In the genomic region with DNA sequence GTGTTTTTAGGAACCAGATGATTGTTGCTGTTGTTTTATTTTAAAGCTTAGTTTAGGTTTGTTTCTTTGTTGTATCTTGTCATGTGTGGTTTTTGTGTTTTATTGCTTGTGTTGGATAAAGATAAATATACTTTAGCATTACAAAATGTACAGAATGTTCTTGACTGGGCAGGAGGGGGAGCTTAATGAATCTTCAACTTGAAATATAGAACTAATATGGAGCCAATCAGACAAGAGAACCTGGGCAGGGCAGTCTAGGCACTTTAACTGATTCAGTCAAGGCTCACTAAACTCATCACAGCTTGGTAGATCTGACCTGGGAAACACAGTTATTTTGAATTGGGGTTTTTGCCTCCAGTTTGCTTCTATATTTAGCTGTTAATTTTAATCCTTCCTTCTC, we compare ENCODE assay signal across 9 cellular contexts.
DNase-seq lines count a peak whose midpoint lies in the region; ATAC-seq and TF ChIP-seq lines count a peak whose summit lies in the region.
"Had no signal": no experiment of that assay in that cellular context is flagged by ENCODE, and none has a peak within 500 bp of the region (broad histone marks: within the 10 kb centered on the region; RNA-seq: fewer than 3 reads in every experiment).

No MANE protein-coding gene starts in this region.

- intact Hi-C loops in mammary epithelial cell (cut with micrococcal nuclease): no loop called here

- peaks cover 10 to 11% of the 10 kb centered on the region in 2 donors for H3K36me3 Mint-ChIP-seq in naive B cell
- no peaks in the 10 kb centered on the region for H3K36me3 Mint-ChIP-seq in CD8-positive, alpha-beta memory T cell

- no peaks in the 10 kb centered on the region for H3K27me3 Mint-ChIP-seq in naive B cell
- H3K27me3 Mint-ChIP-seq in CD8-positive, alpha-beta memory T cell: no peaks in the 10 kb centered on the region

- no peak overlapping the region for H3K9ac ChIP-seq in mammary epithelial cell (ENCODE audit: insufficient read depth, low read length)

- peak; percentile 31 for ATAC-seq in HG03095 (IDR thresholded peaks at IDR 0.05; ENCODE audit: unreplicated experiment)
- ATAC-seq in naive B cell (ENCODE audit: low read depth in 2 of 2): peak; percentile 31 to 32
- ATAC-seq in GM19467 (IDR thresholded peaks at IDR 0.05; ENCODE audit: unreplicated experiment): no peak
- no peak for ATAC-seq in HG03280 (IDR thresholded peaks at IDR 0.05; ENCODE audit: unreplicated experiment)

- peak overlapping the region; percentile 82 for H2AFZ ChIP-seq in mammary epithelial cell (ENCODE audit: low read depth, low read length)

- peak overlapping the region; percentile 90 to 99 (median 94) for H3K27ac Mint-ChIP-seq in naive B cell
- no peak overlapping the region for H3K27ac Mint-ChIP-seq in CD8-positive, alpha-beta memory T cell

- H3K4me1 Mint-ChIP-seq in naive B cell: peaks cover 44 to 87% (median 49%) of the 10 kb centered on the region in 3 donors
- no peaks in the 10 kb centered on the region for H3K4me1 Mint-ChIP-seq in CD8-positive, alpha-beta memory T cell

- no peaks in the 10 kb centered on the region for H4K20me1 ChIP-seq in mammary epithelial cell (ENCODE audit: insufficient read depth, low read length)

- peak overlapping the region; percentile 88 to 98 (median 94) for H3K4me3 Mint-ChIP-seq in naive B cell
- H3K4me3 Mint-ChIP-seq in CD8-positive, alpha-beta memory T cell: no peak overlapping the region

- DNase-seq in EH (ENCODE audit: low read depth) (peak; percentile 79), mammary epithelial cell (no peak), naive B cell (no peak), SKM-1 treated with dmso at 0.1 percent for 144 hours (lab: John Stamatoyannopoulos, UW; ENCODE audit: unreplicated experiment) (no peak)
- DNase-seq in CD8-positive, alpha-beta memory T cell: no peak
- DNase-seq: activated CD4-positive, alpha-beta T cell treated with anti-CD3 and anti-CD28 coated beads for 48 hours had no signal

- H3K4me2 ChIP-seq in mammary epithelial cell (ENCODE audit: insufficient read depth, low read depth, low read length): peak overlapping the region; percentile 75

- no peaks in the 10 kb centered on the region for H3K27me3 ChIP-seq in mammary epithelial cell (ENCODE audit: insufficient read depth, low read length)
- H3K27me3 ChIP-seq in CD8-positive, alpha-beta memory T cell (ENCODE audit: insufficient read depth, low read length, poor library complexity, severe bottlenecking): no peaks in the 10 kb centered on the region

- dilution Hi-C loops in mammary epithelial cell (cut with HindIII; ENCODE audit: low sequenced_read_pairs): no loop called here

- no peaks in the 10 kb centered on the region for H3K79me2 ChIP-seq in mammary epithelial cell (ENCODE audit: insufficient read depth, low read length)

- CTCF ChIA-PET in mammary epithelial cell (lab: Charles Lee; ENCODE audit: low non-redundant PET): interaction anchor here (0.7 kb wide), 2 partner anchors 281 to 695 kb away, joined by 4 read pairs; no protein-coding TSS in a partner anchor
- CTCF ChIA-PET in CD8-positive, alpha-beta memory T cell (lab: Charles Lee): no interaction called here

- H3K9me3 Mint-ChIP-seq in naive B cell: peaks cover 0 to 12% (median 5%) of the 10 kb centered on the region in 7 donors
- peaks cover 0 to 7% (median 0%) of the 10 kb centered on the region in 5 donors for H3K9me3 Mint-ChIP-seq in CD8-positive, alpha-beta memory T cell

- peaks cover 18% of the 10 kb centered on the region for H3K4me1 ChIP-seq in mammary epithelial cell (ENCODE audit: insufficient read depth, low read length)
- no peaks in the 10 kb centered on the region for H3K4me1 ChIP-seq in CD8-positive, alpha-beta memory T cell (ENCODE audit: insufficient read depth, low read length)

- H3K9me3 ChIP-seq in mammary epithelial cell (replicated peaks; ENCODE audit: insufficient read depth, low read length): no peaks in the 10 kb centered on the region
- no peaks in the 10 kb centered on the region for H3K9me3 ChIP-seq in CD8-positive, alpha-beta memory T cell (ENCODE audit: low read length)

- no peaks in the 10 kb centered on the region for H3K36me3 ChIP-seq in mammary epithelial cell (ENCODE audit: insufficient read depth, low read length)
- no peaks in the 10 kb centered on the region for H3K36me3 ChIP-seq in CD8-positive, alpha-beta memory T cell (ENCODE audit: insufficient read depth, low read length)

- H3K4me3 ChIP-seq in mammary epithelial cell (replicated peaks in 1 of 3; ENCODE audit: insufficient read depth in 1 of 3, low read depth in 2 of 3, low read length in 3 of 3): peak overlapping the region in 2 of 3 experiments; percentile 54 to 57
- no peak overlapping the region for H3K4me3 ChIP-seq in CD8-positive, alpha-beta memory T cell (ENCODE audit: low read length)

- no peak for TF ChIP-seq CTCF in mammary epithelial cell (conservative IDR thresholded peaks at IDR 0.05 in 1 of 2, IDR thresholded peaks at IDR 0.05 in 1 of 2; ENCODE audit: extremely low read depth in 1 of 2, insufficient read depth in 1 of 2, low read depth in 1 of 2, low read length in 2 of 2)

- POLR2A ChIA-PET in CD8-positive, alpha-beta memory T cell (lab: Charles Lee): no interaction called here

- in situ Hi-C loops in mammary epithelial cell (cut with MboI; ENCODE audit: low sequenced_read_pairs in 2 of 2): no loop called here

- no TSS peak for BruUV-seq in mammary epithelial cell (replicated peaks; lab: Mats Ljungman, UMichigan)

- peak overlapping the region; percentile 29 for H3K27ac ChIP-seq in mammary epithelial cell (ENCODE audit: insufficient read depth, low read depth, low read length)
- no peak overlapping the region for H3K27ac ChIP-seq in CD8-positive, alpha-beta memory T cell (ENCODE audit: low read depth, low read length)

Comparison
In these comparisons a context has a peak if more than half of its experiments do, and no peak if none do; other contexts are left out.
1. ATAC-seq: peak in HG03095 (single experiment) and naive B cell (2 of 2); none in GM19467 (single experiment) and HG03280 (single experiment).
2. H3K27ac Mint-ChIP-seq: peak in naive B cell (6 of 6); none in CD8-positive, alpha-beta memory T cell (0 of 8).
3. H3K4me3 Mint-ChIP-seq: peak in naive B cell (8 of 8); none in CD8-positive, alpha-beta memory T cell (0 of 7).